In the genomic region with DNA sequence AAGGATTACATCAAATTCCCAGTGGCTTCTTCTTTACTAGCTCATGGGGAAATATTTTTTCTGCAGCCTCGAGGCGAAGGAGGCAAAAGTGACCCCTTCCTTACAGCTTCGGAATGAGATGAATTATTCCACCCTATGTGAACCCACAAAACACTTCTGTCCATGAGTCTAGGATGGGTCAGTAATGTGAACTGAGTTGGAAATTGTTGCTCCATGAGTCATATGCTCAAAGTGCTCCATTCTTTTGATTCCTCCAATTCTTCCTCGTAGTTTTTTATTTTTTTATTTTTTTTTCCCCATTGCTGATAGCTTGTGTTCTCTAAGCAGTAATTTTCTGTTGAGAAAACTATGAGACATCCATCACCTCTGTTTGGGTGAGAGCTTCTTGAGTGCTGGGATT, we compare ENCODE assay signal across 13 cellular contexts. TPM values are rescaled to one million over a fixed set of nuclear protein-coding genes. Genes with fewer than 3 reads are reported as not detected.
DNase-seq lines count a peak whose midpoint lies in the region; ATAC-seq, FAIRE-seq and TF ChIP-seq lines count a peak whose summit lies in the region.
"Had no signal": no experiment of that assay in that cellular context is flagged by ENCODE, and none has a peak within 500 bp of the region (broad histone marks: within the 10 kb centered on the region; RNA-seq: fewer than 3 reads in every experiment).

No MANE protein-coding gene starts in this region.

- no peaks in the 10 kb centered on the region for H3K4me1 ChIP-seq in mesenchymal stem cell (ENCODE audit: control insufficient read depth, insufficient read depth, low read depth, low read length)
- no peaks in the 10 kb centered on the region for H3K4me1 ChIP-seq in hepatocyte (ENCODE audit: insufficient read depth)
- H3K4me1 ChIP-seq: BLaER1 treated with 17β-estradiol and CSF1 and Interleukin-3, amounts not matched to agents 10 nM and 100 nM had no signal

- no peaks in the 10 kb centered on the region for H3K9me2 ChIP-seq in hepatocyte (replicated peaks; ENCODE audit: insufficient read depth)

- no peaks in the 10 kb centered on the region for H3K79me1 ChIP-seq in mesenchymal stem cell (replicated peaks; ENCODE audit: low read length, poor library complexity, severe bottlenecking)

- TF ChIP-seq CTCF in BJ (IDR thresholded peaks at IDR 0.05; ENCODE audit: insufficient read depth, low read depth, low read length) (no peak), bronchial epithelial cell (IDR thresholded peaks at IDR 0.05; ENCODE audit: insufficient read depth, low read length, severe bottlenecking) (no peak), hepatocyte (IDR thresholded peaks at IDR 0.05; ENCODE audit: poor library complexity) (no peak)

- no peak overlapping the region for H2BK15ac ChIP-seq in mesenchymal stem cell (ENCODE audit: low read depth, poor library complexity, severe bottlenecking)

- H3K23ac ChIP-seq in mesenchymal stem cell (ENCODE audit: low read length in 2 of 2): no peak overlapping the region

- DNase-seq in BJ (ENCODE audit: low read depth): peak; percentile 90
- DNase-seq in bronchial epithelial cell (ENCODE audit: low read depth): peak; percentile 67
- DNase-seq in mesenchymal stem cell: peak; percentile 42
- no peak for DNase-seq in hepatocyte (ENCODE audit: low spot score)
- no peak for DNase-seq in anterior cingulate cortex (lab: John Stamatoyannopoulos, UW)
- DNase-seq: activated CD4-positive, alpha-beta T cell treated with anti-CD3 and anti-CD28 coated beads, Interleukin-2, amount 50 U/mL, for 1 hour; MG63; NCI-H2171 treated with DMSO at 0.1 percent for 48 hours; T-helper 17 cell had no signal

- ATAC-seq in GM18873 (IDR thresholded peaks at IDR 0.05; ENCODE audit: low FRiP score, unreplicated experiment): no peak
- ATAC-seq in HG03045 (IDR thresholded peaks at IDR 0.05; ENCODE audit: unreplicated experiment): no peak
- ATAC-seq: T-helper 17 cell had no signal

- no peak for TF ChIP-seq EP300 in Ishikawa (IDR thresholded peaks at IDR 0.05; ENCODE audit: borderline replicate concordance)

- no peak overlapping the region for H3K18ac ChIP-seq in mesenchymal stem cell (ENCODE audit: low read depth in 1 of 2, low read length in 2 of 2)

- no peak overlapping the region for H4K8ac ChIP-seq in mesenchymal stem cell (ENCODE audit: low read length)

- no peak overlapping the region for H3K9ac ChIP-seq in mesenchymal stem cell (ENCODE audit: low read length)
- H3K9ac ChIP-seq: BLaER1 treated with 17β-estradiol and CSF1 and Interleukin-3, amounts not matched to agents 10 nM and 100 nM had no signal

- TF ChIP-seq RAD21 in Ishikawa (IDR thresholded peaks at IDR 0.05; ENCODE audit: low read depth): no peak

- H3K36me3 ChIP-seq in BJ (ENCODE audit: control insufficient read depth, insufficient read depth, low read length) (no peaks in the 10 kb centered on the region), bronchial epithelial cell (ENCODE audit: control insufficient read depth, insufficient read depth, low read length) (no peaks in the 10 kb centered on the region), mesenchymal stem cell (ENCODE audit: control insufficient read depth in 1 of 2, insufficient read depth in 2 of 2, low read depth in 1 of 2, low read length in 2 of 2) (no peaks in the 10 kb centered on the region), hepatocyte (replicated peaks; ENCODE audit: insufficient read depth, low read depth) (no peaks in the 10 kb centered on the region)
- H3K36me3 ChIP-seq: BLaER1 treated with 17β-estradiol and CSF1 and Interleukin-3, amounts not matched to agents 10 nM and 100 nM; MG63 had no signal

- H3K4ac ChIP-seq in mesenchymal stem cell (ENCODE audit: low read depth in 1 of 2, low read length in 2 of 2): no peak overlapping the region

- H4K20me1 ChIP-seq in hepatocyte (ENCODE audit: insufficient read depth, poor library complexity, severe bottlenecking): no peaks in the 10 kb centered on the region
- H4K20me1 ChIP-seq: BLaER1 treated with 17β-estradiol and CSF1 and Interleukin-3, amounts not matched to agents 10 nM and 100 nM had no signal

- H2BK12ac ChIP-seq in mesenchymal stem cell (ENCODE audit: low read length in 2 of 2): no peak overlapping the region

- H3K27me3 ChIP-seq in BJ (ENCODE audit: control insufficient read depth, insufficient read depth, low read length): no peaks in the 10 kb centered on the region
- no peaks in the 10 kb centered on the region for H3K27me3 ChIP-seq in bronchial epithelial cell (ENCODE audit: control insufficient read depth, insufficient read depth, low read length)
- H3K27me3 ChIP-seq in mesenchymal stem cell (ENCODE audit: control insufficient read depth in 1 of 2, insufficient read depth in 1 of 2, low read length in 2 of 2): peaks cover 0 to 13% of the 10 kb centered on the region in 2 experiments
- H3K27me3 ChIP-seq in hepatocyte: peaks cover 8% of the 10 kb centered on the region
- H3K27me3 ChIP-seq: BLaER1 treated with 17β-estradiol and CSF1 and Interleukin-3, amounts not matched to agents 10 nM and 100 nM had no signal

- H2AFZ ChIP-seq in mesenchymal stem cell (ENCODE audit: low read depth, low read length): no peak overlapping the region
- H2AFZ ChIP-seq in hepatocyte: no peak overlapping the region

- H3K27ac ChIP-seq in mesenchymal stem cell (ENCODE audit: low read length, poor library complexity, severe bottlenecking): peak overlapping the region; percentile 63
- no peak overlapping the region for H3K27ac ChIP-seq in hepatocyte
- H3K27ac ChIP-seq: BLaER1 treated with 17β-estradiol and CSF1 and Interleukin-3, amounts not matched to agents 10 nM and 100 nM had no signal

- POLR2A ChIA-PET in BJ (lab: Charles Lee): interaction anchor here (0.6 to 0.8 kb wide), 2 partner anchors 381 to 755 kb away, joined by 4 read pairs; no protein-coding TSS in a partner anchor

- H3K4me3 ChIP-seq in BJ (ENCODE audit: low read depth, low read length) (no peak overlapping the region), bronchial epithelial cell (ENCODE audit: low read depth, low read length) (no peak overlapping the region), mesenchymal stem cell (ENCODE audit: insufficient read depth in 1 of 2, low read depth in 1 of 2, low read length in 2 of 2) (no peak overlapping the region), hepatocyte (no peak overlapping the region)
- H3K4me3 ChIP-seq: BLaER1 treated with 17β-estradiol and CSF1 and Interleukin-3, amounts not matched to agents 10 nM and 100 nM; MG63 had no signal

- H2BK5ac ChIP-seq in mesenchymal stem cell (ENCODE audit: low read depth, low read length, poor library complexity, severe bottlenecking): no peak overlapping the region

- H3K79me2 ChIP-seq in hepatocyte: no peaks in the 10 kb centered on the region

- H2BK120ac ChIP-seq in mesenchymal stem cell (ENCODE audit: low read depth, low read length): no peak overlapping the region

- H2AK5ac ChIP-seq in mesenchymal stem cell (ENCODE audit: low read length, severe bottlenecking): no peak overlapping the region

- no peak overlapping the region for H4K91ac ChIP-seq in mesenchymal stem cell (ENCODE audit: low read length)

- WGBS in mesenchymal stem cell: no CpG with 5 or more reads among the region's 4 CpGs
- WGBS in hepatocyte (ENCODE audit: low lambda C conversion rate, missing lambda C conversion rate): 54% methylated on average over 4 of the region's 4 CpGs

- no peak overlapping the region for H3K14ac ChIP-seq in mesenchymal stem cell (ENCODE audit: low read length in 2 of 2)

- CTCF ChIA-PET in BJ (lab: Yijun Ruan, JAX): interaction anchor here (0.7 to 1.2 kb wide), 5 partner anchors 10 to 896 kb away, joined by 3 to 5 read pairs (median 3); no protein-coding TSS in a partner anchor

- no peak for FAIRE-seq in bronchial epithelial cell (lab: Jason Lieb, UNC)

- H3K4me2 ChIP-seq in mesenchymal stem cell (ENCODE audit: low read length, poor library complexity, severe bottlenecking) (peak overlapping the region; percentile 40), hepatocyte (no peak overlapping the region)
- H3K4me2 ChIP-seq: BLaER1 treated with 17β-estradiol and CSF1 and Interleukin-3, amounts not matched to agents 10 nM and 100 nM had no signal

- H3K9me3 ChIP-seq in mesenchymal stem cell (ENCODE audit: control insufficient read depth, low read length): no peaks in the 10 kb centered on the region
- H3K9me3 ChIP-seq in hepatocyte (ENCODE audit: low read depth): no peaks in the 10 kb centered on the region
- H3K9me3 ChIP-seq: BLaER1 treated with 17β-estradiol and CSF1 and Interleukin-3, amounts not matched to agents 10 nM and 100 nM; MG63 had no signal

TF ChIP-seq in Ishikawa, 13 proteins besides CTCF, POLR2A, EP300 and RAD21:
- peak; percentile 68 for TF ChIP-seq TEAD4 (IDR thresholded peaks at IDR 0.05)
- TF ChIP-seq EGR1 (IDR thresholded peaks at IDR 0.05): no peak

RNA-seq across cellular contexts. Expression of a gene that starts 31.7 kb away (rescaled TPM):
- 23.1 and 37.6 TPM in 2 replicates for polyA plus RNA-seq in BJ (2011; rRNA removed)
- polyA minus RNA-seq in BJ (2011; rRNA and poly(A)+ RNA removed): 17.8 and 29.0 TPM in 2 replicates
- total RNA-seq in bronchial epithelial cell: 51.9 and 62.2 TPM in 2 replicates
- polyA plus RNA-seq in mesenchymal stem cell (2013, experiment 1 of 2): 85.5 TPM
- polyA plus RNA-seq in mesenchymal stem cell (2013, experiment 2 of 2): 88.4 TPM
- total RNA-seq in hepatocyte: 49.0 and 50.8 TPM in 2 replicates
- 45.3 and 56.6 TPM in 2 replicates for polyA plus RNA-seq in hepatocyte

Comparison
In these comparisons a context has a peak if more than half of its experiments do, and no peak if none do; other contexts are left out.
1. DNase-seq: peak in BJ (single experiment), bronchial epithelial cell (single experiment) and mesenchymal stem cell (single experiment); none in hepatocyte (single experiment) and anterior cingulate cortex (0 of 58).